In genomic region chr1:203926025-203926540, GRCh38 we compare ENCODE assay signal across 1 cellular context.
TF ChIP-seq lines count a peak whose summit lies in the region.

No MANE protein-coding gene starts in this region.

TF ChIP-seq in K562, 482 proteins besides CTCF, POLR2A, EP300 and RAD21 (continued from another document and continues in another):
- TF ChIP-seq ZBTB5 (IDR thresholded peaks at IDR 0.05) (no peak), E2F4 (CRISPR knock-in tag; IDR thresholded peaks at IDR 0.05; ENCODE audit: low read depth) (no peak), HDAC6 (IDR thresholded peaks at IDR 0.05; ENCODE audit: low read depth, low read length) (no peak), ILF3 (IDR thresholded peaks at IDR 0.05; ENCODE audit: borderline replicate concordance) (no peak), TBL1XR1 (IDR thresholded peaks at IDR 0.05; ENCODE audit: low read length in 2 of 2) (0 out of 4 replicates have a peak, but pooled peaks of 1 of the 2 experiments have one; percentile 51), HDAC8 (tag; IDR thresholded peaks at IDR 0.05) (no peak; the same call in none of the 2 replicates), NR1H2 (CRISPR knock-in tag; IDR thresholded peaks at IDR 0.05) (no peak), EZH2 (IDR thresholded peaks at IDR 0.05; ENCODE audit: borderline replicate concordance, low read depth, low read length) (no peak), HDAC3 (IDR thresholded peaks at IDR 0.05; ENCODE audit: borderline replicate concordance, partially characterized antibody) (peak; percentile 68), NFIX (CRISPR knock-in tag; IDR thresholded peaks at IDR 0.05; ENCODE audit: low read depth) (no peak), ARID4B (CRISPR knock-in tag; IDR thresholded peaks at IDR 0.05) (no peak), ZBTB8A (IDR thresholded peaks at IDR 0.05; ENCODE audit: partially characterized antibody) (no peak), POU5F1 (IDR thresholded peaks at IDR 0.05; ENCODE audit: borderline replicate concordance, low read depth, low read length, partially characterized antibody) (no peak), PRMT5 (CRISPR knock-in tag; IDR thresholded peaks at IDR 0.05) (no peak), MECOM (CRISPR knock-in tag; IDR thresholded peaks at IDR 0.05) (0 out of 2 replicates have a peak, but pooled peaks have one; percentile 8), NR2C1 (IDR thresholded peaks at IDR 0.05) (no peak), NR2C1 (tag; IDR thresholded peaks at IDR 0.05) (no peak), AFF1 (IDR thresholded peaks at IDR 0.05; ENCODE audit: low read depth in 1 of 2, partially characterized antibody in 2 of 2) (no peak), ZKSCAN1 (IDR thresholded peaks at IDR 0.05; ENCODE audit: low read depth, low read length) (no peak), AFF4 (CRISPR knock-in tag; IDR thresholded peaks at IDR 0.05) (no peak), ZNF668 (CRISPR knock-in tag; IDR thresholded peaks at IDR 0.05) (no peak), ZNF445 (CRISPR knock-in tag; IDR thresholded peaks at IDR 0.05; ENCODE audit: low read depth) (no peak), SMAD4 (CRISPR knock-in tag; conservative IDR thresholded peaks at IDR 0.05) (peak; percentile 75), POLR3A (IDR thresholded peaks at IDR 0.05; ENCODE audit: borderline replicate concordance, extremely low read depth, insufficient read depth, insufficient read length) (no peak), ZNF41 (CRISPR knock-in tag; conservative IDR thresholded peaks at IDR 0.05) (no peak), CEBPG (CRISPR knock-in tag; IDR thresholded peaks at IDR 0.05) (peak; percentile 96), CEBPG (tag; conservative IDR thresholded peaks at IDR 0.05 in 1 of 2, IDR thresholded peaks at IDR 0.05 in 1 of 2) (peak; percentile 96 to 100), ZNF699 (CRISPR knock-in tag; IDR thresholded peaks at IDR 0.05; ENCODE audit: insufficient replicate concordance) (no peak), DDX20 (tag; IDR thresholded peaks at IDR 0.05; ENCODE audit: low read depth) (peak; percentile 15; the same call in 1 of the 2 replicates), CREM (IDR thresholded peaks at IDR 0.05; ENCODE audit: low read depth) (no peak)
- TF ChIP-seq, protein P1, sequence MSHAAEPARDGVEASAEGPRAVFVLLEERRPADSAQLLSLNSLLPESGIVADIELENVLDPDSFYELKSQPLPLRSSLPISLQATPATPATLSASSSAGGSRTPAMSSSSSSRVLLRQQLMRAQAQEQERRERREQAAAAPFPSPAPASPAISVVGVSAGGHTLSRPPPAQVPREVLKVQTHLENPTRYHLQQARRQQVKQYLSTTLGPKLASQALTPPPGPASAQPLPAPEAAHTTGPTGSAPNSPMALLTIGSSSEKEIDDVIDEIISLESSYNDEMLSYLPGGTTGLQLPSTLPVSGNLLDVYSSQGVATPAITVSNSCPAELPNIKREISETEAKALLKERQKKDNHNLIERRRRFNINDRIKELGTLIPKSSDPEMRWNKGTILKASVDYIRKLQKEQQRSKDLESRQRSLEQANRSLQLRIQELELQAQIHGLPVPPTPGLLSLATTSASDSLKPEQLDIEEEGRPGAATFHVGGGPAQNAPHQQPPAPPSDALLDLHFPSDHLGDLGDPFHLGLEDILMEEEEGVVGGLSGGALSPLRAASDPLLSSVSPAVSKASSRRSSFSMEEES (CRISPR knock-in tag; IDR thresholded peaks at IDR 0.05), result no peak
- TF ChIP-seq, protein P2, sequence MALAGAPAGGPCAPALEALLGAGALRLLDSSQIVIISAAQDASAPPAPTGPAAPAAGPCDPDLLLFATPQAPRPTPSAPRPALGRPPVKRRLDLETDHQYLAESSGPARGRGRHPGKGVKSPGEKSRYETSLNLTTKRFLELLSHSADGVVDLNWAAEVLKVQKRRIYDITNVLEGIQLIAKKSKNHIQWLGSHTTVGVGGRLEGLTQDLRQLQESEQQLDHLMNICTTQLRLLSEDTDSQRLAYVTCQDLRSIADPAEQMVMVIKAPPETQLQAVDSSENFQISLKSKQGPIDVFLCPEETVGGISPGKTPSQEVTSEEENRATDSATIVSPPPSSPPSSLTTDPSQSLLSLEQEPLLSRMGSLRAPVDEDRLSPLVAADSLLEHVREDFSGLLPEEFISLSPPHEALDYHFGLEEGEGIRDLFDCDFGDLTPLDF (CRISPR knock-in tag; IDR thresholded peaks at IDR 0.05), result no peak
- TF ChIP-seq, protein P3, sequence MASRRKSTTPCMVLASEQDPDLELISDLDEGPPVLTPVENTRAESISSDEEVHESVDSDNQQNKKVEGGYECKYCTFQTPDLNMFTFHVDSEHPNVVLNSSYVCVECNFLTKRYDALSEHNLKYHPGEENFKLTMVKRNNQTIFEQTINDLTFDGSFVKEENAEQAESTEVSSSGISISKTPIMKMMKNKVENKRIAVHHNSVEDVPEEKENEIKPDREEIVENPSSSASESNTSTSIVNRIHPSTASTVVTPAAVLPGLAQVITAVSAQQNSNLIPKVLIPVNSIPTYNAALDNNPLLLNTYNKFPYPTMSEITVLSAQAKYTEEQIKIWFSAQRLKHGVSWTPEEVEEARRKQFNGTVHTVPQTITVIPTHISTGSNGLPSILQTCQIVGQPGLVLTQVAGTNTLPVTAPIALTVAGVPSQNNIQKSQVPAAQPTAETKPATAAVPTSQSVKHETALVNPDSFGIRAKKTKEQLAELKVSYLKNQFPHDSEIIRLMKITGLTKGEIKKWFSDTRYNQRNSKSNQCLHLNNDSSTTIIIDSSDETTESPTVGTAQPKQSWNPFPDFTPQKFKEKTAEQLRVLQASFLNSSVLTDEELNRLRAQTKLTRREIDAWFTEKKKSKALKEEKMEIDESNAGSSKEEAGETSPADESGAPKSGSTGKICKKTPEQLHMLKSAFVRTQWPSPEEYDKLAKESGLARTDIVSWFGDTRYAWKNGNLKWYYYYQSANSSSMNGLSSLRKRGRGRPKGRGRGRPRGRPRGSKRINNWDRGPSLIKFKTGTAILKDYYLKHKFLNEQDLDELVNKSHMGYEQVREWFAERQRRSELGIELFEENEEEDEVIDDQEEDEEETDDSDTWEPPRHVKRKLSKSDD (conservative IDR thresholded peaks at IDR 0.05; ENCODE audit: low read length), result no peak
- TF ChIP-seq, protein P4, sequence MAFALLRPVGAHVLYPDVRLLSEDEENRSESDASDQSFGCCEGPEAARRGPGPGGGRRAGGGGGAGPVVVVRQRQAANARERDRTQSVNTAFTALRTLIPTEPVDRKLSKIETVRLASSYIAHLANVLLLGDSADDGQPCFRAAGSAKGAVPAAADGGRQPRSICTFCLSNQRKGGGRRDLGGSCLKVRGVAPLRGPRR (CRISPR knock-in tag; IDR thresholded peaks at IDR 0.05), result no peak
